Comparison of ENCODE assay signal across 7 cellular contexts in genomic region chr3:126654571-126655393, GRCh38. TPM values are rescaled to one million over a fixed set of nuclear protein-coding genes. Genes with fewer than 3 reads are reported as not detected.
DNase-seq lines count a peak whose midpoint lies in the region; ATAC-seq lines count a peak whose summit lies in the region.

TXNRD3 (minus strand) TSS chr3:126655124.

- H3K27me3 ChIP-seq in endocrine pancreas (ENCODE audit: control insufficient read depth, insufficient read depth, low read length) (no peaks in the 10 kb centered on the region), mesendoderm (ENCODE audit: insufficient read depth, low read length, poor library complexity) (no peaks in the 10 kb centered on the region)

- no peak within 1 kb of the TSS for H2AK5ac ChIP-seq in mesendoderm (ENCODE audit: low read length)

- no peak within 1 kb of the TSS for H2BK5ac ChIP-seq in mesendoderm (ENCODE audit: low read length)

- H3K27ac ChIP-seq in mesendoderm (ENCODE audit: low read depth, low read length), result no peak within 1 kb of the TSS

- H3K9me3 ChIP-seq in endocrine pancreas (ENCODE audit: control insufficient read depth, low read length), result no peaks in the 10 kb centered on the region

- peak within 1 kb of the TSS; percentile 92 for H3K56ac ChIP-seq in mesendoderm (ENCODE audit: low read length)

- H4K8ac ChIP-seq in mesendoderm (ENCODE audit: low read depth, low read length), result peak within 1 kb of the TSS; percentile 29

- H3K4me3 ChIP-seq in endocrine pancreas (ENCODE audit: control insufficient read depth, insufficient read depth, low read length) (peak within 1 kb of the TSS; percentile 92), mesendoderm (ENCODE audit: low read length) (peak within 1 kb of the TSS; percentile 32)

- H2BK15ac ChIP-seq in mesendoderm (replicated peaks; ENCODE audit: low read depth), result no peak within 1 kb of the TSS

- no peaks in the 10 kb centered on the region for H3K79me2 ChIP-seq in mesendoderm (ENCODE audit: control insufficient read depth, insufficient read depth, low read length)

- peak; percentile 34 for DNase-seq in GOT3 (lab: John Stamatoyannopoulos, UW)
- peak; percentile 47 for DNase-seq in NCI-H510A (lab: John Stamatoyannopoulos, UW)
- peak; percentile 34 for DNase-seq in activated CD8-positive, alpha-beta memory T cell treated with anti-CD3 and anti-CD28 coated beads, Interleukin-2, amount 50 U/mL, for 1 hour (ENCODE audit: extremely low read depth)
- peak; percentile 69 for DNase-seq in mesendoderm
- DNase-seq in stimulated activated CD4-positive, alpha-beta T cell treated with anti-CD3 and anti-CD28 coated beads, TNF-alpha, amount 100 ng/mL, for 48 hours (ENCODE audit: low read depth in 3 of 3), result peak; percentile 55 to 78 (median 63)

- H3K23ac ChIP-seq in mesendoderm (ENCODE audit: low read length), result peak within 1 kb of the TSS; percentile 80

- H3K79me1 ChIP-seq in mesendoderm (ENCODE audit: low read length), result no peaks in the 10 kb centered on the region

- no peak within 1 kb of the TSS for H4K5ac ChIP-seq in mesendoderm (ENCODE audit: low read length)

- WGBS in mesendoderm (ENCODE audit: extremely low coverage, insufficient coverage, low lambda C conversion rate), result no CpG with 5 or more reads among the region's 102 CpGs

- peak within 1 kb of the TSS; percentile 74 for H3K4me2 ChIP-seq in mesendoderm (ENCODE audit: low read length)

- H3K9ac ChIP-seq in endocrine pancreas (ENCODE audit: control insufficient read depth, insufficient read depth, low read length), result peak within 1 kb of the TSS; percentile 89
- H3K9ac ChIP-seq in mesendoderm (ENCODE audit: low read length), result peak within 1 kb of the TSS; percentile 79

- no peak within 1 kb of the TSS for H2BK120ac ChIP-seq in mesendoderm (ENCODE audit: low read depth, low read length)

- no peak within 1 kb of the TSS for H3K4ac ChIP-seq in mesendoderm (ENCODE audit: low read depth, low read length)

- H3K36me3 ChIP-seq in endocrine pancreas (ENCODE audit: control insufficient read depth, insufficient read depth, low read length), result no peaks in the 10 kb centered on the region
- H3K36me3 ChIP-seq in mesendoderm (ENCODE audit: control insufficient read depth, insufficient read depth, low read length), result no peaks in the 10 kb centered on the region

- ATAC-seq in GM21423 (IDR thresholded peaks at IDR 0.05; ENCODE audit: unreplicated experiment), result no peak

- H3K18ac ChIP-seq in mesendoderm (ENCODE audit: low read length), result peak within 1 kb of the TSS; percentile 85

- H3K4me1 ChIP-seq in endocrine pancreas (ENCODE audit: control insufficient read depth, insufficient read depth, low read length), result peaks cover 6% of the 10 kb centered on the region
- no peaks in the 10 kb centered on the region for H3K4me1 ChIP-seq in mesendoderm (ENCODE audit: control insufficient read depth, low read depth, low read length)

RNA-seq across cellular contexts. Expression of gene TXNRD3, which starts in this region (rescaled TPM):
- 2.3 TPM for polyA plus RNA-seq in mesendoderm (2013, experiment 1 of 2)
- 2.6 TPM for polyA plus RNA-seq in mesendoderm (2013, experiment 2 of 2)
